Comparison of ENCODE assay signal across 1 cellular context in genomic region chr11:19511413-19512183, GRCh38.
TF ChIP-seq lines count a peak whose summit lies in the region.

No MANE protein-coding gene starts in this region.

TF ChIP-seq in K562, 482 proteins besides CTCF, POLR2A, EP300 and RAD21 (continued from another document):
- no peak for TF ChIP-seq MGA (IDR thresholded peaks at IDR 0.05)
